ENCODE assay signal across 8 cellular contexts in the genomic region with DNA sequence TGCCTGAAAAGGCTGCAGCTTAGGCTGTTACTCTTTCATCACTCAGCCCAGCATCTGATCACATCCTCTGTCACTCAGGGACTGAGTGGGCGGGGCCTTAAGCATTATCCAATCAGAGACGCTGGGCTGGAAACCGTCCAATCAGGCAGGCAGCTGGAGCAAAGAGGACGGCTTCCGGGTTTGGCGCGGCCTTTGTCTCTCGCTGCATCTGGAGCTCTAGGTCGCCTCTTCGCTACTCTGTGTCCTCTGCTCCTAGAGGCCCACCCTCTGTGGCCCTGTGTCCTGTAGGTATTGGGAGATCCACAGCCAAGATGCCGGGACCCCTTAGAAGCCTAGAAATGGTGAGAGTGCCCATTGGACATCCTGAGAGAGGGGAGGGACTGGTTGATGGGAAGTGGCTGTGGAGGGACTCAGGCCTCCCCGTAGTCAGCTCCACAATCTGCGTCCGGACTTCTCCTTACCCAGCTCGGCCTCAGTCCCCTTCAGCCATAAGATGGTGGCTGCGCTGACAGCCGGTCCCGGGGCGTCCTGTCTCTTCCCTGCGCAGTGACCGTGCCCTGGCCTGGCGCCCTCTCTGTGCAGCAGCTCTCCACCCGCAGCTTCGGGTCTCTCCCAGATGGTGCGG. TPM values are rescaled to one million over a fixed set of nuclear protein-coding genes. Genes with fewer than 3 reads are reported as not detected.
DNase-seq lines count a peak whose midpoint lies in the region; ATAC-seq, FAIRE-seq and TF ChIP-seq lines count a peak whose summit lies in the region.

A gene (plus strand): TSS at position 195 of the 625 bp plus-strand sequence. CDS start 117 bp downstream, at position 312.

- peak within 1 kb of the TSS; percentile 49 to 80 (median 63) for H3K27ac ChIP-seq in Peyer's patch

- no peaks in the 10 kb centered on the region for H3K27me3 ChIP-seq in Peyer's patch

- peak; percentile 82 to 99 (median 98) for DNase-seq in Peyer's patch
- peak; percentile 91 for DNase-seq in activated gamma-delta T cell treated with Interleukin-2 at 50 U/mL for 16 hours
- DNase-seq in frontal cortex (ENCODE audit: low spot score in 2 of 2): peak; percentile 70 to 76
- peak; percentile 93 for DNase-seq in neural crest cell (ENCODE audit: low read depth, low spot score)
- no peak for DNase-seq in Kasumi-1 (lab: John Stamatoyannopoulos, UW)

- TF ChIP-seq CTCF in Peyer's patch (IDR thresholded peaks at IDR 0.05) (no peak), neural crest cell (conservative IDR thresholded peaks at IDR 0.05) (no peak)

- peak within 1 kb of the TSS; percentile 100 for H3K27ac Mint-ChIP-seq in neural crest cell (ENCODE audit: unreplicated experiment)
- peak within 1 kb of the TSS; percentile 91 for H3K27ac Mint-ChIP-seq in stimulated activated naive CD8-positive, alpha-beta T cell treated with anti-CD3 and anti-CD28 coated beads, Interleukin-15, Interleukin-2, amounts not matched to agents 100 ng/mL and 50 ng/mL, for 24 hours

- ATAC-seq in GM18511 (IDR thresholded peaks at IDR 0.05; ENCODE audit: unreplicated experiment) (peak; percentile 93), HG03060 (IDR thresholded peaks at IDR 0.05; ENCODE audit: low read depth, unreplicated experiment) (peak; percentile 57)

- H3K27me3 Mint-ChIP-seq in neural crest cell (ENCODE audit: low read depth): no peaks in the 10 kb centered on the region
- no peaks in the 10 kb centered on the region for H3K27me3 Mint-ChIP-seq in stimulated activated naive CD8-positive, alpha-beta T cell treated with anti-CD3 and anti-CD28 coated beads, Interleukin-15, Interleukin-2, amounts not matched to agents 100 ng/mL and 50 ng/mL, for 24 hours

- H3K9me3 ChIP-seq in Peyer's patch: peaks cover 0 to 7% (median 0%) of the 10 kb centered on the region in 4 donors

- peak within 1 kb of the TSS; percentile 58 to 71 (median 62) for H3K4me3 ChIP-seq in Peyer's patch

- TF ChIP-seq POLR2A in Peyer's patch (IDR thresholded peaks at IDR 0.05): peak in 1 of 2 donors; percentile 13

- H3K36me3 Mint-ChIP-seq in neural crest cell (ENCODE audit: low read depth): peaks cover 32% of the 10 kb centered on the region
- peaks cover 42% of the 10 kb centered on the region for H3K36me3 Mint-ChIP-seq in stimulated activated naive CD8-positive, alpha-beta T cell treated with anti-CD3 and anti-CD28 coated beads, Interleukin-15, Interleukin-2, amounts not matched to agents 100 ng/mL and 50 ng/mL, for 24 hours (ENCODE audit: low read depth)

- peaks cover 11% of the 10 kb centered on the region for H3K9me3 Mint-ChIP-seq in neural crest cell
- H3K9me3 Mint-ChIP-seq in stimulated activated naive CD8-positive, alpha-beta T cell treated with anti-CD3 and anti-CD28 coated beads, Interleukin-15, Interleukin-2, amounts not matched to agents 100 ng/mL and 50 ng/mL, for 24 hours: peaks cover 28% of the 10 kb centered on the region

- H3K4me1 ChIP-seq in Peyer's patch: peaks cover 0 to 6% (median 3%) of the 10 kb centered on the region in 4 donors

- H3K36me3 ChIP-seq in Peyer's patch: no peaks in the 10 kb centered on the region

- no peak for FAIRE-seq in frontal cortex (lab: Jason Lieb, UNC)

- H3K4me3 Mint-ChIP-seq in neural crest cell: peak within 1 kb of the TSS; percentile 100
- peak within 1 kb of the TSS; percentile 97 for H3K4me3 Mint-ChIP-seq in stimulated activated naive CD8-positive, alpha-beta T cell treated with anti-CD3 and anti-CD28 coated beads, Interleukin-15, Interleukin-2, amounts not matched to agents 100 ng/mL and 50 ng/mL, for 24 hours

- H3K4me1 Mint-ChIP-seq in neural crest cell: peaks cover 26% of the 10 kb centered on the region
- peaks cover 38% of the 10 kb centered on the region for H3K4me1 Mint-ChIP-seq in stimulated activated naive CD8-positive, alpha-beta T cell treated with anti-CD3 and anti-CD28 coated beads, Interleukin-15, Interleukin-2, amounts not matched to agents 100 ng/mL and 50 ng/mL, for 24 hours (ENCODE audit: low read depth)

RNA-seq across cellular contexts. Expression of the gene that starts here (rescaled TPM):
- 10 to 100 TPM in 1 of 4 donors, 1 to 10 TPM in 3; 1.6 to 12.4 (median 2.1) TPM for total RNA-seq in Peyer's patch
- 18.8 TPM for total RNA-seq in frontal cortex
- 14.3 and 15.4 TPM in 2 replicates for total RNA-seq in neural crest cell

Comparison
In these comparisons a context has a peak if more than half of its experiments do, and no peak if none do; other contexts are left out.
1. DNase-seq: peak in Peyer's patch (3 of 3), activated gamma-delta T cell treated with Interleukin-2 at 50 U/mL for 16 hours (single experiment), frontal cortex (2 of 2) and neural crest cell (single experiment); none in Kasumi-1 (0 of 2).